2 cellular contexts compared by ENCODE assay signal in the genomic region with DNA sequence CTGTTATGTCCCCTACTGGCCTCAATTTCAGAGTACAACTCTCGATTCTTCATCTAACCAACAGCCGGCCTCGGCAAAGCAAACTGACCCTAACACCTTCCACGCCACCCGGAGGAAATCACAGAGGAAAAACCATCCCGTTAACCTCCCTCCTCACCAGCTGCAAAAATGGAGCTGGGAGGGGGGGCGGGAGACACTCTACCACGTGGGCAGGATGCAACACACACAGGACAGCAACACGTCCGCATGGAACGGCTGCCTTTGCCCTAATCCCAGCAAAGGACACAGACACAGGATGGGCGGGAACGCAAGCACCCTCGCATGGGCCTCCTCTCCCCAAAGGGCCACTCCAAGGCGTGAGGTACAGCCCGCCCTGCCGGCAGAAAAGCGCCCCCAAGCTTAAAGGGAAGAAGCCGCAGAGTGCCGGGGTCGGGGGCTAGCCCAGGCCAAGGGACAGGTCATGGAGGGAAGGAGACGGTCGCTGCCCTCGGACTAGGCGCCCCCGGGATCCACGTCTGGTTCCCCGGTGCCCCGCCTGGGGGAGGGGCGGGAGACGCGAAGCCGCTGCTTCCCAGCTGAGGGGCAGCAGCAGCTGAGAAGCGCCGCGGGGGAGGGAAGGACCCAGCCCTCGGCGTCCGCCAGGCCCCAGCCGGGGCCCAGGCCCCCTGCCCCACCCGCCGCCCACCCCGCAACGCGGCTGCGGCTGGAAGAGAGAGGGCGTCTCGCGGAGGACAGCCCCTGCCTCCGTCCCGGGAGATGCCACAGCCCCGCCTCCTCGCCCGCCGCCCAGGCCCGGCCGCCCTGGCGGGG.
TF ChIP-seq lines count a peak whose summit lies in the region.

No MANE protein-coding gene starts in this region.

TF ChIP-seq in HCT116, 20 proteins besides CTCF, POLR2A, EP300 and RAD21:
- TF ChIP-seq, protein P1, sequence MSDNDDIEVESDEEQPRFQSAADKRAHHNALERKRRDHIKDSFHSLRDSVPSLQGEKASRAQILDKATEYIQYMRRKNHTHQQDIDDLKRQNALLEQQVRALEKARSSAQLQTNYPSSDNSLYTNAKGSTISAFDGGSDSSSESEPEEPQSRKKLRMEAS (IDR thresholded peaks at IDR 0.05) = peak; percentile 91
- TF ChIP-seq YY1 (IDR thresholded peaks at IDR 0.05; ENCODE audit: extremely low read depth, insufficient replicate concordance, low read depth, low read length) (no peak), SIN3A (IDR thresholded peaks at IDR 0.05; ENCODE audit: low read depth) (peak; percentile 26; the same call in 1 of the 2 replicates), EZH2phosphoT487 (IDR thresholded peaks at IDR 0.05; ENCODE audit: borderline replicate concordance) (no peak), ELF1 (IDR thresholded peaks at IDR 0.05; ENCODE audit: borderline replicate concordance, low read depth) (no peak), POLR2AphosphoS5 (IDR thresholded peaks at IDR 0.05; ENCODE audit: low read depth, low read length) (no peak), CEBPB (IDR thresholded peaks at IDR 0.05; ENCODE audit: low read depth) (no peak), JUND (IDR thresholded peaks at IDR 0.05) (no peak)
- TF ChIP-seq, protein P2, sequence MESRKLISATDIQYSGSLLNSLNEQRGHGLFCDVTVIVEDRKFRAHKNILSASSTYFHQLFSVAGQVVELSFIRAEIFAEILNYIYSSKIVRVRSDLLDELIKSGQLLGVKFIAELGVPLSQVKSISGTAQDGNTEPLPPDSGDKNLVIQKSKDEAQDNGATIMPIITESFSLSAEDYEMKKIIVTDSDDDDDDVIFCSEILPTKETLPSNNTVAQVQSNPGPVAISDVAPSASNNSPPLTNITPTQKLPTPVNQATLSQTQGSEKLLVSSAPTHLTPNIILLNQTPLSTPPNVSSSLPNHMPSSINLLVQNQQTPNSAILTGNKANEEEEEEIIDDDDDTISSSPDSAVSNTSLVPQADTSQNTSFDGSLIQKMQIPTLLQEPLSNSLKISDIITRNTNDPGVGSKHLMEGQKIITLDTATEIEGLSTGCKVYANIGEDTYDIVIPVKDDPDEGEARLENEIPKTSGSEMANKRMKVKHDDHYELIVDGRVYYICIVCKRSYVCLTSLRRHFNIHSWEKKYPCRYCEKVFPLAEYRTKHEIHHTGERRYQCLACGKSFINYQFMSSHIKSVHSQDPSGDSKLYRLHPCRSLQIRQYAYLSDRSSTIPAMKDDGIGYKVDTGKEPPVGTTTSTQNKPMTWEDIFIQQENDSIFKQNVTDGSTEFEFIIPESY (IDR thresholded peaks at IDR 0.05; ENCODE audit: extremely low read depth, insufficient replicate concordance, low read length) = no peak

TF ChIP-seq in H1, 55 proteins besides CTCF, POLR2A, EP300 and RAD21:
- TF ChIP-seq POLR2AphosphoS5 (IDR thresholded peaks at IDR 0.05; ENCODE audit: low read depth, low read length) (peak; percentile 43; the same call in 1 of the 2 replicates), FOSL1 (IDR thresholded peaks at IDR 0.05; ENCODE audit: insufficient read depth, low read depth, low read length) (no peak), SIN3A (conservative IDR thresholded peaks at IDR 0.05 in 1 of 2, IDR thresholded peaks at IDR 0.05 in 1 of 2; ENCODE audit: low read depth in 1 of 2, low read length in 2 of 2) (peak; percentile 32 to 45; a peak in 1 of 4 replicates), NANOG (IDR thresholded peaks at IDR 0.05; ENCODE audit: insufficient read depth, low read depth, low read length, poor library complexity, severe bottlenecking) (no peak), RBBP5 (IDR thresholded peaks at IDR 0.05; ENCODE audit: borderline replicate concordance, low read depth, low read length) (peak; percentile 43; the same call in 1 of the 2 replicates), YY1 (IDR thresholded peaks at IDR 0.05; ENCODE audit: low read depth, low read length) (peak; percentile 4; the same call in 1 of the 2 replicates), TAF7 (optimal IDR thresholded peaks at IDR 0.05; ENCODE audit: borderline replicate concordance, low read depth, low read length) (no peak), KDM5A (IDR thresholded peaks at IDR 0.05; ENCODE audit: low read length) (no peak), SUZ12 (IDR thresholded peaks at IDR 0.05; ENCODE audit: low read length) (no peak), KDM1A (IDR thresholded peaks at IDR 0.05; ENCODE audit: borderline replicate concordance, low read length) (no peak), SIRT6 (IDR thresholded peaks at IDR 0.05; ENCODE audit: low read length) (no peak), EZH2 (IDR thresholded peaks at IDR 0.05; ENCODE audit: low read depth, low read length, severe bottlenecking) (peak; percentile 6), SP4 (IDR thresholded peaks at IDR 0.05; ENCODE audit: low read length) (no peak), TBP (IDR thresholded peaks at IDR 0.05; ENCODE audit: low read depth, low read length) (peak; percentile 39; the same call in 1 of the 2 replicates), JUN (IDR thresholded peaks at IDR 0.05; ENCODE audit: low read depth, low read length) (no peak)
- TF ChIP-seq, protein P3, sequence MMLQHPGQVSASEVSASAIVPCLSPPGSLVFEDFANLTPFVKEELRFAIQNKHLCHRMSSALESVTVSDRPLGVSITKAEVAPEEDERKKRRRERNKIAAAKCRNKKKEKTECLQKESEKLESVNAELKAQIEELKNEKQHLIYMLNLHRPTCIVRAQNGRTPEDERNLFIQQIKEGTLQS (IDR thresholded peaks at IDR 0.05; ENCODE audit: insufficient read depth, low read depth, low read length) = no peak
- TF ChIP-seq, protein P4, sequence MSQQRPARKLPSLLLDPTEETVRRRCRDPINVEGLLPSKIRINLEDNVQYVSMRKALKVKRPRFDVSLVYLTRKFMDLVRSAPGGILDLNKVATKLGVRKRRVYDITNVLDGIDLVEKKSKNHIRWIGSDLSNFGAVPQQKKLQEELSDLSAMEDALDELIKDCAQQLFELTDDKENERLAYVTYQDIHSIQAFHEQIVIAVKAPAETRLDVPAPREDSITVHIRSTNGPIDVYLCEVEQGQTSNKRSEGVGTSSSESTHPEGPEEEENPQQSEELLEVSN (IDR thresholded peaks at IDR 0.05) = peak; percentile 61
- TF ChIP-seq, protein P1 (IDR thresholded peaks at IDR 0.05) = peak; percentile 92
